ENCODE assay signal across 1 cellular context in genomic region chr6:118876201-118876600, GRCh38.
TF ChIP-seq lines count a peak whose summit lies in the region.

No MANE protein-coding gene starts in this region.

TF ChIP-seq in IMR-90, 13 proteins besides CTCF, POLR2A, EP300 and RAD21:
- TF ChIP-seq CHD1 (IDR thresholded peaks at IDR 0.05; ENCODE audit: low read depth, low read length), result no peak
- TF ChIP-seq RCOR1 (IDR thresholded peaks at IDR 0.05; ENCODE audit: insufficient replicate concordance, low read length), result no peak
- no peak for TF ChIP-seq MAZ (IDR thresholded peaks at IDR 0.05; ENCODE audit: borderline replicate concordance, low read depth, low read length)
- no peak for TF ChIP-seq FOS (IDR thresholded peaks at IDR 0.05; ENCODE audit: low read depth, low read length)
- TF ChIP-seq RFX5 (IDR thresholded peaks at IDR 0.05; ENCODE audit: low read depth, low read length), result no peak
- no peak for TF ChIP-seq CEBPB (IDR thresholded peaks at IDR 0.05; ENCODE audit: low read depth, low read length)
- no peak for TF ChIP-seq NFE2L2 (IDR thresholded peaks at IDR 0.05; ENCODE audit: low read depth, low read length)
- TF ChIP-seq BHLHE40 (IDR thresholded peaks at IDR 0.05; ENCODE audit: low read depth, low read length), result no peak
- no peak for TF ChIP-seq SMC3 (IDR thresholded peaks at IDR 0.05; ENCODE audit: low read depth, low read length)
- TF ChIP-seq MAFK (IDR thresholded peaks at IDR 0.05; ENCODE audit: low read depth, low read length), result no peak
- no peak for TF ChIP-seq ELK1 (IDR thresholded peaks at IDR 0.05; ENCODE audit: borderline replicate concordance, low read depth, low read length)
- TF ChIP-seq USF2 (IDR thresholded peaks at IDR 0.05; ENCODE audit: low read depth, low read length), result no peak
- no peak for TF ChIP-seq MXI1 (IDR thresholded peaks at IDR 0.05; ENCODE audit: borderline replicate concordance, low read depth, low read length)
